Comparison of ENCODE assay signal across 10 cellular contexts in genomic region chr4:153564630-153565525, GRCh38.
DNase-seq lines count a peak whose midpoint lies in the region; ATAC-seq and TF ChIP-seq lines count a peak whose summit lies in the region.
"Had no signal": no experiment of that assay in that cellular context is flagged by ENCODE, and none has a peak within 500 bp of the region (broad histone marks: within the 10 kb centered on the region; RNA-seq: fewer than 3 reads in every experiment).

No MANE protein-coding gene starts in this region.

- intact Hi-C loops in natural killer cell (cut with micrococcal nuclease) (no loop called here), aorta (cut with DNase I) (no loop called here)

- no peak overlapping the region for H3K4me3 Mint-ChIP-seq in natural killer cell
- no peak overlapping the region for H3K4me3 Mint-ChIP-seq in natural killer cell treated with Interleukin-12 subunit alpha and Interleukin-12 subunit beta and Interleukin-15 and Interleukin-18, amount 100 ng/mL, for 72 hours

- TF ChIP-seq CTCF in natural killer cell (IDR thresholded peaks at IDR 0.05): no peak

- 36 to 40% methylated on average over 7 of the region's 7 CpGs for WGBS in aorta, 2 donors

- H3K27me3 ChIP-seq in layer of hippocampus (ENCODE audit: control insufficient read depth, insufficient read depth, low read length) (no peaks in the 10 kb centered on the region), aorta (ENCODE audit: control insufficient read depth in 1 of 2, insufficient read depth in 2 of 2, low read length in 1 of 2) (no peaks in the 10 kb centered on the region)

- H3K27ac ChIP-seq in layer of hippocampus (ENCODE audit: low read depth, low read length): peak overlapping the region; percentile 84
- H3K27ac ChIP-seq in aorta (ENCODE audit: low read depth in 1 of 2, low read length in 2 of 2): no peak overlapping the region
- H3K27ac ChIP-seq: SK-N-MC had no signal

- peaks cover 2 to 3% of the 10 kb centered on the region in 2 donors for H3K9me3 Mint-ChIP-seq in natural killer cell
- H3K9me3 Mint-ChIP-seq in natural killer cell treated with Interleukin-12 subunit alpha and Interleukin-12 subunit beta and Interleukin-15 and Interleukin-18, amount 100 ng/mL, for 72 hours: peaks cover 6% of the 10 kb centered on the region

- no peak for DNase-seq in natural killer cell
- no peak for DNase-seq in natural killer cell treated with Interleukin-12 subunit alpha and Interleukin-12 subunit beta and Interleukin-15 and Interleukin-18, amount 100 ng/mL, for 72 hours (ENCODE audit: low spot score)
- DNase-seq in amniotic epithelial cell (ENCODE audit: low read depth): peak; percentile 66
- no peak for DNase-seq in aorta
- no peak for DNase-seq in T-helper 1 cell
- no peak for DNase-seq in DMS153 (lab: John Stamatoyannopoulos, UW)
- no peak for DNase-seq in NCI-H1694 (lab: John Stamatoyannopoulos, UW)
- DNase-seq: stimulated activated CD4-positive, alpha-beta T cell treated with anti-CD3 and anti-CD28 coated beads, Interleukin-4, amount 100 ng/mL, for 24 hours had no signal

- no peak overlapping the region for H3K4me3 ChIP-seq in aorta (ENCODE audit: low read length in 2 of 2)
- H3K4me3 ChIP-seq: SK-N-MC had no signal

- peaks cover 35 to 58% of the 10 kb centered on the region in 2 donors for H3K4me1 Mint-ChIP-seq in natural killer cell
- peaks cover 35 to 37% of the 10 kb centered on the region in 2 donors for H3K4me1 Mint-ChIP-seq in natural killer cell treated with Interleukin-12 subunit alpha and Interleukin-12 subunit beta and Interleukin-15 and Interleukin-18, amount 100 ng/mL, for 72 hours (ENCODE audit: low read depth in 2 of 2)

- H3K27me3 Mint-ChIP-seq in natural killer cell (ENCODE audit: low read depth in 2 of 2): no peaks in the 10 kb centered on the region
- no peaks in the 10 kb centered on the region for H3K27me3 Mint-ChIP-seq in natural killer cell treated with Interleukin-12 subunit alpha and Interleukin-12 subunit beta and Interleukin-15 and Interleukin-18, amount 100 ng/mL, for 72 hours

- peaks cover 12% of the 10 kb centered on the region for H3K36me3 Mint-ChIP-seq in natural killer cell
- H3K36me3 Mint-ChIP-seq in natural killer cell treated with Interleukin-12 subunit alpha and Interleukin-12 subunit beta and Interleukin-15 and Interleukin-18, amount 100 ng/mL, for 72 hours: peaks cover 22% of the 10 kb centered on the region

- no peak for ATAC-seq in natural killer cell
- ATAC-seq in natural killer cell treated with Interleukin-12 subunit alpha and Interleukin-12 subunit beta and Interleukin-15 and Interleukin-18, amount 100 ng/mL, for 72 hours: no peak
- peak; percentile 14 for ATAC-seq in aorta (ENCODE audit: low FRiP score)

- peaks cover 1 to 5% of the 10 kb centered on the region in 2 donors for H3K4me1 ChIP-seq in aorta (ENCODE audit: control insufficient read depth in 1 of 2, insufficient read depth in 2 of 2, low read length in 2 of 2)

- H3K36me3 ChIP-seq in aorta (ENCODE audit: control insufficient read depth in 1 of 2, insufficient read depth in 2 of 2, low read length in 1 of 2): no peaks in the 10 kb centered on the region

- H3K27ac Mint-ChIP-seq in natural killer cell: peak overlapping the region; percentile 13 to 78
- peak overlapping the region in 1 of 2 donors; percentile 45 for H3K27ac Mint-ChIP-seq in natural killer cell treated with Interleukin-12 subunit alpha and Interleukin-12 subunit beta and Interleukin-15 and Interleukin-18, amount 100 ng/mL, for 72 hours

- H3K9me3 ChIP-seq in aorta (ENCODE audit: control insufficient read depth, low read length): no peaks in the 10 kb centered on the region
